Comparison of ENCODE assay signal across 19 cellular contexts in genomic region chr6:28929887-28930620, GRCh38.
"Had no signal": no experiment of that assay in that cellular context is flagged by ENCODE, and none has a peak within 500 bp of the region (broad histone marks: within the 10 kb centered on the region; RNA-seq: fewer than 3 reads in every experiment).

No MANE protein-coding gene starts in this region.

- H3K9me3 ChIP-seq: heart left ventricle, testis, tibial nerve, upper lobe of right lung, vagina had no signal

- H3K4me3 ChIP-seq: heart left ventricle, testis, tibial nerve, upper lobe of right lung, vagina had no signal

- H3K27me3 ChIP-seq: testis, vagina had no signal

- H3K4me1 ChIP-seq: tibial nerve, upper lobe of right lung, vagina had no signal

- DNase-seq: effector memory CD4-positive, alpha-beta T cell; foreskin melanocyte; heart left ventricle; hippocampal formation; mesendoderm; naive thymus-derived CD8-positive, alpha-beta T cell; posterior cingulate gyrus; right cardiac atrium; stimulated activated CD4-positive, alpha-beta T cell treated with anti-CD3 and anti-CD28 coated beads, Interleukin-15, amount 100 ng/mL, for 24 hours; stimulated activated CD4-positive, alpha-beta T cell treated with anti-CD3 and anti-CD28 coated beads, Interleukin-1b, Interleukin-23, amount 100 ng/mL, for 48 hours; stimulated activated CD4-positive, alpha-beta T cell treated with anti-CD3 and anti-CD28 coated beads, Interleukin-4, amount 100 ng/mL, for 24 hours; stimulated activated naive B cell treated with anti-CD40 and anti-IgM and Interleukin-4, amounts not matched to agents 10 μg/mL and 1 μg/mL and 100 μg/mL, for 72 hours; stimulated activated naive CD8-positive, alpha-beta T cell treated with anti-CD3 and anti-CD28 coated beads, Interleukin-15, amount 100 ng/mL, for 72 hours; testis; upper lobe of right lung had no signal

- ATAC-seq: esophagus mucosa; heart left ventricle; naive thymus-derived CD8-positive, alpha-beta T cell; right cardiac atrium; stimulated activated naive B cell treated with anti-CD40 and anti-IgM and Interleukin-4, amounts not matched to agents 10 μg/mL and 1 μg/mL and 100 μg/mL, for 72 hours; stimulated activated naive CD8-positive, alpha-beta T cell treated with anti-CD3 and anti-CD28 coated beads, Interleukin-15, amount 100 ng/mL, for 72 hours; upper lobe of right lung had no signal

- FAIRE-seq: endometrium had no signal

- H3K27ac ChIP-seq: heart left ventricle, testis, tibial nerve, upper lobe of right lung, vagina had no signal

- H3K36me3 ChIP-seq: heart left ventricle, tibial nerve, upper lobe of right lung, vagina had no signal
